In the genomic region with DNA sequence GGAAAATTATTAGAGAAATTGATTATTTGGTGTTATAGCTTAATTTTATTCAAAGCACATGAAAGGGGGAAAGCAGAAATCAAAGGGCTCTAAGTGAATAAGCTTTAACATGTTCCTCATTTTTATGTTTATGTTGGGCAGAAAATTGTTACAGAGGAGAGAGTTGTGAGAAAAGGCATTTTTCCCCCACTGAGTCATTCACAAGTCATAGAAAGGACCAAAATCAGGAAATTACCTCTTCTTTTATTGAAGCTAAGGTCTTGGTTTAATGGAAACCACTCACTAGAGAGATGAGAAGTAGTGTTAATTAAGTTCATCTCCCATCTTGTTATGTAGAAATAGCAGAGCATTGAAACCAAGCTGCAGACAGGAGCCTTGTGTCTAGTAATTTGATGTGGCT, we compare ENCODE assay signal across 19 cellular contexts.
DNase-seq lines count a peak whose midpoint lies in the region; ATAC-seq and TF ChIP-seq lines count a peak whose summit lies in the region.
"Had no signal": no experiment of that assay in that cellular context is flagged by ENCODE, and none has a peak within 500 bp of the region (broad histone marks: within the 10 kb centered on the region; RNA-seq: fewer than 3 reads in every experiment).

No MANE protein-coding gene starts in this region.

- H3K4me1 Mint-ChIP-seq in activated naive CD8-positive, alpha-beta T cell (ENCODE audit: low read depth), result no peaks in the 10 kb centered on the region
- H3K4me1 Mint-ChIP-seq: B cell, neural crest cell had no signal

- no peak for TF ChIP-seq POLR2A in upper lobe of left lung (IDR thresholded peaks at IDR 0.05)

- H3K27me3 Mint-ChIP-seq in activated naive CD8-positive, alpha-beta T cell, result no peaks in the 10 kb centered on the region

- no peak overlapping the region for H3K4me3 Mint-ChIP-seq in activated naive CD8-positive, alpha-beta T cell
- H3K4me3 Mint-ChIP-seq: activated T-helper 1 cell treated with anti-CD3 and anti-CD28 coated beads, Interleukin-12 subunit alpha, Interleukin-12 subunit beta, Interleukin-2, Interleukin-4 antibody, amounts not matched to agents 30 ng/mL and 10 ng/mL and 1 ng/mL, durations not matched to agents 14 hours and 24 hours and 36 hours; B cell; neural crest cell had no signal

- ATAC-seq in upper lobe of left lung (ENCODE audit: low FRiP score in 2 of 2), result no peak

- peak overlapping the region; percentile 18 for H3K27ac Mint-ChIP-seq in activated naive CD8-positive, alpha-beta T cell
- H3K27ac Mint-ChIP-seq: activated T-helper 1 cell treated with anti-CD3 and anti-CD28 coated beads, Interleukin-12 subunit alpha, Interleukin-12 subunit beta, Interleukin-2, Interleukin-4 antibody, amounts not matched to agents 30 ng/mL and 10 ng/mL and 1 ng/mL, durations not matched to agents 14 hours and 24 hours and 36 hours; B cell had no signal

- TF ChIP-seq CTCF in AG10803 (conservative IDR thresholded peaks at IDR 0.05; ENCODE audit: low read length) (no peak), fibroblast of pulmonary artery (IDR thresholded peaks at IDR 0.05; ENCODE audit: low read length, missing control alignments) (no peak), GM10266 (IDR thresholded peaks at IDR 0.05; ENCODE audit: control insufficient read depth, insufficient read depth, low read depth, missing control alignments) (no peak), upper lobe of left lung (IDR thresholded peaks at IDR 0.05) (no peak)

- H3K4me3 ChIP-seq in AG10803 (ENCODE audit: low read length), result no peak overlapping the region
- H3K4me3 ChIP-seq in fibroblast of pulmonary artery (replicated peaks; ENCODE audit: low read depth, low read length), result no peak overlapping the region
- H3K4me3 ChIP-seq in upper lobe of left lung, result no peak overlapping the region
- H3K4me3 ChIP-seq: adrenal gland, hepatocyte, PC-9, testis had no signal

- no peaks in the 10 kb centered on the region for H3K27me3 ChIP-seq in upper lobe of left lung
- H3K27me3 ChIP-seq: adrenal gland, hepatocyte, testis had no signal

- no peaks in the 10 kb centered on the region for H3K36me3 ChIP-seq in upper lobe of left lung
- H3K36me3 ChIP-seq: adrenal gland had no signal

- H3K4me1 ChIP-seq in upper lobe of left lung, result no peaks in the 10 kb centered on the region
- H3K4me1 ChIP-seq: adrenal gland, testis had no signal

- no peaks in the 10 kb centered on the region for H3K9me3 ChIP-seq in upper lobe of left lung
- H3K9me3 ChIP-seq: adrenal gland, testis had no signal

- H3K9me3 Mint-ChIP-seq in activated naive CD8-positive, alpha-beta T cell (ENCODE audit: low read depth), result no peaks in the 10 kb centered on the region

- TF ChIP-seq EP300 in upper lobe of left lung (IDR thresholded peaks at IDR 0.05), result no peak

- H3K36me3 Mint-ChIP-seq in activated naive CD8-positive, alpha-beta T cell, result no peaks in the 10 kb centered on the region

- DNase-seq in AG10803 (ENCODE audit: low read depth) (peak; percentile 50), EL (peak; percentile 50), fibroblast of pulmonary artery (ENCODE audit: low read depth) (peak; percentile 10), GM10266 (ENCODE audit: extremely low spot score) (no peak), upper lobe of left lung (no peak), AML-193 (lab: John Stamatoyannopoulos, UW) (no peak)
- DNase-seq: activated CD4-positive, CD25-positive, alpha-beta regulatory T cell treated with anti-CD3 and anti-CD28 coated beads, Interleukin-2, amount 50 U/mL, for 72 hours; adrenal gland; NCI-H1105; NCI-H2029 treated with DMSO at 0.1 percent for 48 hours; NCI-H226; SHP77; testis had no signal

- H3K27ac ChIP-seq in upper lobe of left lung, result no peak overlapping the region
- H3K27ac ChIP-seq: adrenal gland, hepatocyte, PC-9, testis had no signal

Comparison
In these comparisons a context has a peak if more than half of its experiments do, and no peak if none do; other contexts are left out.
1. DNase-seq: peak in AG10803 (single experiment), EL (single experiment) and fibroblast of pulmonary artery (single experiment); none in GM10266 (single experiment), upper lobe of left lung (0 of 2) and AML-193 (0 of 2).